Comparison of ENCODE assay signal across 16 cellular contexts in the genomic region with DNA sequence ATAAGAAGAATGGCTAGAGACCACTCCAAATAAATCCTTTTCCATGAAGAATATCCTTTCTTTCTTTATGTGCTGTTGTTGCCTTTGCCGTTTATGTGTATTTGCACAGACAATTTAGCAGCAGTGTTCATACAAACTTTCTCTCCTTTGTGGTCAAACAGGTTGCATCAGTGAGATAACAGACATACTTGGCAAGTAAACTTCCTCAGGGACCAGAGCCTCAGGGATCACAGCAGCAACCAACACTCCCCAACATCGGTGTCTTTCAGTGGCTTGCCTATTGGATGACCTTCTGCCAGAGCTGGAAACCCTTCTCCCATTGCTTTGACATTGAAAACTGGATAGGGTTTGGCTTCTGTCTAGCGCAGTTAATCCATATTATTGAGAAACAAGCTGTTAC.
DNase-seq lines count a peak whose midpoint lies in the region; ATAC-seq and TF ChIP-seq lines count a peak whose summit lies in the region.
"Had no signal": no experiment of that assay in that cellular context is flagged by ENCODE, and none has a peak within 500 bp of the region (broad histone marks: within the 10 kb centered on the region; RNA-seq: fewer than 3 reads in every experiment).

No MANE protein-coding gene starts in this region.

- H3K9me1 ChIP-seq in IMR-90 (ENCODE audit: insufficient read depth, low read length), result 0 out of 2 replicates have a peak, but pooled peaks cover 2% of the 10 kb centered on the region

- H3K23ac ChIP-seq in IMR-90 (ENCODE audit: low read depth, low read length) (0 out of 2 replicates have a peak overlapping the region, but pooled peaks have one; percentile 15), mesenchymal stem cell (ENCODE audit: low read length in 2 of 2) (no peak overlapping the region)

- H2BK120ac ChIP-seq in IMR-90 (ENCODE audit: low read depth, low read length) (no peak overlapping the region), mesenchymal stem cell (ENCODE audit: low read depth, low read length) (no peak overlapping the region)

- no peak overlapping the region for H3K4me3 ChIP-seq in Caco-2 (ENCODE audit: low read depth, low read length)
- no peak overlapping the region for H3K4me3 ChIP-seq in IMR-90 (ENCODE audit: insufficient read depth, low read depth, low read length)
- no peak overlapping the region for H3K4me3 ChIP-seq in mesenchymal stem cell (ENCODE audit: insufficient read depth in 1 of 2, low read depth in 1 of 2, low read length in 2 of 2)

- intact Hi-C loops in Caco-2 (cut with micrococcal nuclease; ENCODE audit: unreplicated experiment) (no loop called here), IMR-90 (cut with micrococcal nuclease) (no loop called here)

- H2BK15ac ChIP-seq in IMR-90 (ENCODE audit: low read depth, low read length), result no peak overlapping the region
- H2BK15ac ChIP-seq in mesenchymal stem cell (ENCODE audit: low read depth, poor library complexity, severe bottlenecking), result no peak overlapping the region

- DNase-seq in Caco-2 (peak; percentile 28 to 35), IMR-90 (no peak), mesenchymal stem cell (peak; percentile 17), ureter (ENCODE audit: low spot score) (no peak), NAMALWA (ENCODE audit: low spot score) (no peak)
- DNase-seq in activated T-cell treated with anti-CD3 and anti-CD28 coated beads, Interleukin-2, amount 50 U/mL, for 72 hours, result no peak
- DNase-seq: DMS79, HCEC 1CT, NCI-H1417, NCI-H2029, NCI-H2171 treated with DMSO at 0.1 percent for 48 hours, NCI-H510A treated with DMSO at 0.1 percent for 48 hours, SK-N-SH, T-helper 1 cell had no signal

- no peak overlapping the region for H4K91ac ChIP-seq in IMR-90 (ENCODE audit: insufficient read depth, low read depth, low read length)
- H4K91ac ChIP-seq in mesenchymal stem cell (ENCODE audit: low read length), result no peak overlapping the region

- H3K27me3 ChIP-seq in Caco-2 (replicated peaks; ENCODE audit: control insufficient read depth, insufficient read depth, low read length) (no peaks in the 10 kb centered on the region), IMR-90 (ENCODE audit: control insufficient read depth, insufficient read depth, low read length) (no peaks in the 10 kb centered on the region), mesenchymal stem cell (ENCODE audit: control insufficient read depth in 1 of 2, insufficient read depth in 1 of 2, low read length in 2 of 2) (peaks cover 0 to 3% of the 10 kb centered on the region in 2 experiments)

- CTCF ChIA-PET in Caco-2 (lab: Charles Lee) (no interaction called here), IMR-90 (lab: Yijun Ruan, JAX) (no interaction called here)

- H3K18ac ChIP-seq in IMR-90 (ENCODE audit: low read depth, low read length) (no peak overlapping the region), mesenchymal stem cell (ENCODE audit: low read depth in 1 of 2, low read length in 2 of 2) (peak overlapping the region in 1 of 2 experiments; percentile 21)

- H2AFZ ChIP-seq in IMR-90 (replicated peaks; ENCODE audit: low read length, poor library complexity), result no peak overlapping the region
- H2AFZ ChIP-seq in mesenchymal stem cell (ENCODE audit: low read depth, low read length), result no peak overlapping the region

- H3K4me2 ChIP-seq in IMR-90 (ENCODE audit: low read depth, low read length) (no peak overlapping the region), mesenchymal stem cell (ENCODE audit: low read length, poor library complexity, severe bottlenecking) (no peak overlapping the region)
- H3K4me2 ChIP-seq: KMS-11, SK-N-SH had no signal

- H4K8ac ChIP-seq in IMR-90 (ENCODE audit: low read depth in 2 of 2, low read length in 2 of 2) (no peak overlapping the region), mesenchymal stem cell (ENCODE audit: low read length) (no peak overlapping the region)

- peaks cover 16% of the 10 kb centered on the region for H3K4me1 Mint-ChIP-seq in Caco-2 (ENCODE audit: low read depth, unreplicated experiment)
- no peaks in the 10 kb centered on the region for H3K4me1 Mint-ChIP-seq in activated T-cell treated with anti-CD3 and anti-CD28 coated beads, Interleukin-2, amount 50 U/mL, for 72 hours (ENCODE audit: low read depth)

- 83% methylated on average over 1 of the region's 3 CpGs; no CpG with 5 or more reads in 1 of the 2 experiments for WGBS in IMR-90 (ENCODE audit: extremely low coverage in 2 of 2, insufficient read length in 1 of 2), 2 experiments
- 85% methylated on average over 2 of the region's 3 CpGs for WGBS in mesenchymal stem cell

- no peak for TF ChIP-seq POLR2A in IMR-90 (IDR thresholded peaks at IDR 0.05; ENCODE audit: low read depth, low read length)

- no peaks in the 10 kb centered on the region for H3K27me3 Mint-ChIP-seq in Caco-2 (ENCODE audit: insufficient read depth, unreplicated experiment)
- no peaks in the 10 kb centered on the region for H3K27me3 Mint-ChIP-seq in activated T-cell treated with anti-CD3 and anti-CD28 coated beads, Interleukin-2, amount 50 U/mL, for 72 hours (ENCODE audit: low read depth)

- no peak overlapping the region for H2AK9ac ChIP-seq in IMR-90 (replicated peaks; ENCODE audit: low read depth, low read length, poor library complexity)

- POLR2A ChIA-PET in Caco-2 (lab: Charles Lee), result no interaction called here
- POLR2A ChIA-PET in IMR-90 (lab: Charles Lee; ENCODE audit: unreplicated experiment), result no interaction called here

- no peak overlapping the region for H3K56ac ChIP-seq in IMR-90 (ENCODE audit: extremely low read depth, insufficient read depth, low read length)

- no peaks in the 10 kb centered on the region for H3K36me3 ChIP-seq in Caco-2 (ENCODE audit: control insufficient read depth, insufficient read depth, low read length)
- no peaks in the 10 kb centered on the region for H3K36me3 ChIP-seq in IMR-90 (ENCODE audit: control insufficient read depth, insufficient read depth, low read length)
- H3K36me3 ChIP-seq in mesenchymal stem cell (ENCODE audit: control insufficient read depth in 1 of 2, insufficient read depth in 2 of 2, low read depth in 1 of 2, low read length in 2 of 2), result no peaks in the 10 kb centered on the region

- H3K27ac Mint-ChIP-seq in Caco-2 (ENCODE audit: unreplicated experiment), result no peak overlapping the region
- H3K27ac Mint-ChIP-seq in activated T-cell treated with anti-CD3 and anti-CD28 coated beads, Interleukin-2, amount 50 U/mL, for 72 hours, result no peak overlapping the region

- H2BK5ac ChIP-seq in IMR-90 (ENCODE audit: low read depth, low read length, poor library complexity, severe bottlenecking) (no peak overlapping the region), mesenchymal stem cell (ENCODE audit: low read depth, low read length, poor library complexity, severe bottlenecking) (no peak overlapping the region)

- H2BK20ac ChIP-seq in IMR-90 (ENCODE audit: low read depth, low read length), result no peak overlapping the region

- in situ Hi-C loops in IMR-90 (cut with MboI; ENCODE audit: low sequenced_read_pairs), result no loop called here

- H3K9me3 Mint-ChIP-seq in Caco-2 (ENCODE audit: unreplicated experiment), result no peaks in the 10 kb centered on the region
- H3K9me3 Mint-ChIP-seq in activated T-cell treated with anti-CD3 and anti-CD28 coated beads, Interleukin-2, amount 50 U/mL, for 72 hours, result peaks cover 3 to 5% of the 10 kb centered on the region in 2 donors

- H3K36me3 Mint-ChIP-seq in Caco-2 (ENCODE audit: insufficient read depth, unreplicated experiment), result no peaks in the 10 kb centered on the region
- peaks cover 0 to 1% of the 10 kb centered on the region in 2 donors for H3K36me3 Mint-ChIP-seq in activated T-cell treated with anti-CD3 and anti-CD28 coated beads, Interleukin-2, amount 50 U/mL, for 72 hours (ENCODE audit: insufficient read depth in 2 of 2)

- no peak overlapping the region for H3K27ac ChIP-seq in IMR-90 (ENCODE audit: insufficient read depth, low read length)
- H3K27ac ChIP-seq in VCaP, result peak overlapping the region; percentile 69
- no peak overlapping the region for H3K27ac ChIP-seq in mesenchymal stem cell (ENCODE audit: low read length, poor library complexity, severe bottlenecking)
- H3K27ac ChIP-seq: KMS-11 had no signal

- TF ChIP-seq RAD21 in IMR-90 (IDR thresholded peaks at IDR 0.05; ENCODE audit: low read length), result no peak

- no peak overlapping the region for H3K4me3 Mint-ChIP-seq in Caco-2 (ENCODE audit: unreplicated experiment)
- no peak overlapping the region for H3K4me3 Mint-ChIP-seq in activated T-cell treated with anti-CD3 and anti-CD28 coated beads, Interleukin-2, amount 50 U/mL, for 72 hours

- H2BK12ac ChIP-seq in mesenchymal stem cell (ENCODE audit: low read length in 2 of 2), result no peak overlapping the region

- H2AK5ac ChIP-seq in IMR-90 (ENCODE audit: low read depth, low read length) (no peak overlapping the region), mesenchymal stem cell (ENCODE audit: low read length, severe bottlenecking) (no peak overlapping the region)

- dilution Hi-C loops in IMR-90 (cut with HindIII; ENCODE audit: low sequenced_read_pairs, unreplicated experiment), result no loop called here

- no peak overlapping the region for H3K4ac ChIP-seq in IMR-90 (ENCODE audit: low read depth, low read length)
- H3K4ac ChIP-seq in mesenchymal stem cell (ENCODE audit: low read depth in 1 of 2, low read length in 2 of 2), result no peak overlapping the region

- no peak overlapping the region for H4K5ac ChIP-seq in IMR-90 (ENCODE audit: low read depth, low read length)

- H3K9me3 ChIP-seq in Caco-2 (no peaks in the 10 kb centered on the region), IMR-90 (ENCODE audit: control insufficient read depth, insufficient read depth, low read length) (no peaks in the 10 kb centered on the region), mesenchymal stem cell (ENCODE audit: control insufficient read depth, low read length) (no peaks in the 10 kb centered on the region)
- H3K9me3 ChIP-seq: SK-N-SH had no signal

- no peaks in the 10 kb centered on the region for H3K79me1 ChIP-seq in IMR-90 (ENCODE audit: low read depth in 1 of 2, low read length in 2 of 2)
- H3K79me1 ChIP-seq in mesenchymal stem cell (replicated peaks; ENCODE audit: low read length, poor library complexity, severe bottlenecking), result no peaks in the 10 kb centered on the region

- TF ChIP-seq CTCF in Caco-2 (IDR thresholded peaks at IDR 0.05; ENCODE audit: insufficient read depth in 1 of 2, low read depth in 1 of 2, low read length in 1 of 2, severe bottlenecking in 1 of 2, unreplicated experiment in 1 of 2), result no peak
- no peak for TF ChIP-seq CTCF in IMR-90 (conservative IDR thresholded peaks at IDR 0.05; ENCODE audit: low read depth, low read length)
- TF ChIP-seq CTCF in VCaP (conservative IDR thresholded peaks at IDR 0.05), result no peak

- H3K9ac ChIP-seq in IMR-90 (ENCODE audit: low read depth, low read length) (no peak overlapping the region), mesenchymal stem cell (ENCODE audit: low read length) (no peak overlapping the region)
- H3K9ac ChIP-seq: KMS-11, SK-N-SH had no signal

- H4K20me1 ChIP-seq in IMR-90 (ENCODE audit: insufficient read depth, low read length), result no peaks in the 10 kb centered on the region

- no peak for ATAC-seq in IMR-90 (ENCODE audit: low read depth)
- no peak for ATAC-seq in activated T-cell treated with anti-CD3 and anti-CD28 coated beads, Interleukin-2, amount 50 U/mL, for 72 hours (replicated peaks in 1 of 2)

- H3K4me1 ChIP-seq in Caco-2 (peaks cover 8% of the 10 kb centered on the region), IMR-90 (ENCODE audit: control insufficient read depth, insufficient read depth, low read length) (peaks cover 2% of the 10 kb centered on the region; the same call in 1 of the 2 replicates), mesenchymal stem cell (ENCODE audit: control insufficient read depth, insufficient read depth, low read depth, low read length) (no peaks in the 10 kb centered on the region)

- H3K14ac ChIP-seq in IMR-90 (replicated peaks; ENCODE audit: low read depth, low read length), result 0 out of 2 replicates have a peak overlapping the region, but pooled peaks have one; percentile 56
- no peak overlapping the region for H3K14ac ChIP-seq in mesenchymal stem cell (ENCODE audit: low read length in 2 of 2)

- BruUV-seq in Caco-2 (replicated peaks; lab: Mats Ljungman, UMichigan) (no TSS peak), IMR-90 (replicated peaks; lab: Mats Ljungman, UMichigan) (no TSS peak)

Comparison
In these comparisons a context has a peak if more than half of its experiments do, and no peak if none do; other contexts are left out.
1. DNase-seq: peak in Caco-2 (2 of 2) and mesenchymal stem cell (single experiment); none in IMR-90 (single experiment), ureter (single experiment), activated T-cell treated with anti-CD3 and anti-CD28 coated beads, Interleukin-2, amount 50 U/mL, for 72 hours (0 of 2) and NAMALWA (single experiment).